24 cellular contexts compared by ENCODE assay signal in genomic region chr1:220198186-220199005, GRCh38.
DNase-seq lines count a peak whose midpoint lies in the region; ATAC-seq, FAIRE-seq and TF ChIP-seq lines count a peak whose summit lies in the region.
"Had no signal": no experiment of that assay in that cellular context is flagged by ENCODE, and none has a peak within 500 bp of the region (broad histone marks: within the 10 kb centered on the region; RNA-seq: fewer than 3 reads in every experiment).

No MANE protein-coding gene starts in this region.

- no peak overlapping the region for H3K4ac ChIP-seq in mesenchymal stem cell (ENCODE audit: low read depth in 1 of 2, low read length in 2 of 2)

- ATAC-seq in GM23338, result no peak

- H2BK120ac ChIP-seq in mesenchymal stem cell (ENCODE audit: low read depth, low read length), result no peak overlapping the region

- no peak overlapping the region for H4K8ac ChIP-seq in mesenchymal stem cell (ENCODE audit: low read length)

- no peak overlapping the region for H3K23ac ChIP-seq in mesenchymal stem cell (ENCODE audit: low read length in 2 of 2)

- in situ Hi-C loops in astrocyte of the spinal cord (cut with HindIII; ENCODE audit: low sequenced_read_pairs), result no loop called here

- no peak overlapping the region for H2BK12ac ChIP-seq in mesenchymal stem cell (ENCODE audit: low read length in 2 of 2)

- H2BK5ac ChIP-seq in mesenchymal stem cell (ENCODE audit: low read depth, low read length, poor library complexity, severe bottlenecking), result no peak overlapping the region

- WGBS in mesenchymal stem cell, result no CpG with 5 or more reads among the region's 5 CpGs

- peaks cover 24% of the 10 kb centered on the region; the same call in 2 of the 3 replicates for H3K36me3 Mint-ChIP-seq in GM23338 (ENCODE audit: low read depth)

- H3K27me3 ChIP-seq in GM23338 (ENCODE audit: insufficient read depth) (no peaks in the 10 kb centered on the region), mesenchymal stem cell (ENCODE audit: control insufficient read depth in 1 of 2, insufficient read depth in 1 of 2, low read length in 2 of 2) (no peaks in the 10 kb centered on the region), tibial artery (no peaks in the 10 kb centered on the region)

- H4K20me1 ChIP-seq in GM23338 (replicated peaks; ENCODE audit: insufficient read depth), result no peaks in the 10 kb centered on the region

- no peaks in the 10 kb centered on the region for H3K9me3 Mint-ChIP-seq in GM23338
- H3K9me3 Mint-ChIP-seq: CD4-positive, CD25-positive, alpha-beta regulatory T cell had no signal

- H3K9me3 ChIP-seq in mesenchymal stem cell (ENCODE audit: control insufficient read depth, low read length) (no peaks in the 10 kb centered on the region), tibial artery (no peaks in the 10 kb centered on the region)

- TF ChIP-seq CTCF in GM23338 (conservative IDR thresholded peaks at IDR 0.05; ENCODE audit: low read depth in 2 of 2), result no peak
- TF ChIP-seq CTCF in astrocyte of the spinal cord (IDR thresholded peaks at IDR 0.05; ENCODE audit: low read depth, low read length), result no peak
- no peak for TF ChIP-seq CTCF in tibial artery (IDR thresholded peaks at IDR 0.05)

- TF ChIP-seq POLR2A in H54 (IDR thresholded peaks at IDR 0.05; ENCODE audit: low read depth, low read length), result no peak

- FAIRE-seq in H54 (lab: Jason Lieb, UNC), result no peak
- FAIRE-seq: GM12892, GM18507 had no signal

- no peaks in the 10 kb centered on the region for H3F3A ChIP-seq in GM23338 (replicated peaks; ENCODE audit: low read depth)

- no peaks in the 10 kb centered on the region for H3K9me2 ChIP-seq in GM23338 (ENCODE audit: insufficient read depth)

- H3K4me2 ChIP-seq in GM23338 (no peak overlapping the region), mesenchymal stem cell (ENCODE audit: low read length, poor library complexity, severe bottlenecking) (no peak overlapping the region)
- H3K4me2 ChIP-seq: PC-9 had no signal

- intact Hi-C loops in tibial artery (cut with DNase I; ENCODE audit: low total_unique reads), result no loop called here

- no peak overlapping the region for H3K18ac ChIP-seq in mesenchymal stem cell (ENCODE audit: low read depth in 1 of 2, low read length in 2 of 2)

- no peak overlapping the region for H4K91ac ChIP-seq in mesenchymal stem cell (ENCODE audit: low read length)

- H3K27ac ChIP-seq in GM23338 (ENCODE audit: low read depth), result peak overlapping the region; percentile 40; the same call in 1 of the 2 replicates
- H3K27ac ChIP-seq in mesenchymal stem cell (ENCODE audit: low read length, poor library complexity, severe bottlenecking), result peak overlapping the region; percentile 61
- H3K27ac ChIP-seq in tibial artery, result no peak overlapping the region
- H3K27ac ChIP-seq: PC-9, SK-N-MC had no signal

- H3K79me2 ChIP-seq in GM23338 (replicated peaks; ENCODE audit: insufficient read depth), result no peaks in the 10 kb centered on the region

- no peak overlapping the region for H3K14ac ChIP-seq in mesenchymal stem cell (ENCODE audit: low read length in 2 of 2)

- H3K36me3 ChIP-seq in GM23338 (ENCODE audit: insufficient read depth) (peaks cover 28% of the 10 kb centered on the region), mesenchymal stem cell (ENCODE audit: control insufficient read depth in 1 of 2, insufficient read depth in 2 of 2, low read depth in 1 of 2, low read length in 2 of 2) (peaks cover 4 to 87% of the 10 kb centered on the region in 2 experiments), tibial artery (peaks cover 37 to 66% (median 54%) of the 10 kb centered on the region in 3 donors)

- H2BK15ac ChIP-seq in mesenchymal stem cell (ENCODE audit: low read depth, poor library complexity, severe bottlenecking), result no peak overlapping the region

- no peak overlapping the region for H2AFZ ChIP-seq in GM23338
- H2AFZ ChIP-seq in mesenchymal stem cell (ENCODE audit: low read depth, low read length), result no peak overlapping the region
- H2AFZ ChIP-seq: PC-9 had no signal

- no peaks in the 10 kb centered on the region for H3K27me3 Mint-ChIP-seq in GM23338 (ENCODE audit: insufficient read depth, low read depth, poor library complexity)
- H3K27me3 Mint-ChIP-seq: CD4-positive, CD25-positive, alpha-beta regulatory T cell had no signal

- no peaks in the 10 kb centered on the region for H3K4me1 Mint-ChIP-seq in GM23338

- no peak overlapping the region for H3K9ac ChIP-seq in mesenchymal stem cell (ENCODE audit: low read length)

- H3K4me1 ChIP-seq in GM23338 (ENCODE audit: insufficient read depth), result no peaks in the 10 kb centered on the region
- H3K4me1 ChIP-seq in mesenchymal stem cell (ENCODE audit: control insufficient read depth, insufficient read depth, low read depth, low read length), result no peaks in the 10 kb centered on the region
- no peaks in the 10 kb centered on the region for H3K4me1 ChIP-seq in tibial artery

- H3K27ac Mint-ChIP-seq in GM23338, result no peak overlapping the region
- H3K27ac Mint-ChIP-seq: CD4-positive, CD25-positive, alpha-beta regulatory T cell had no signal

- no peak overlapping the region for H3K4me3 ChIP-seq in GM23338
- H3K4me3 ChIP-seq in astrocyte of the spinal cord (ENCODE audit: low read depth, low read length), result no peak overlapping the region
- H3K4me3 ChIP-seq in mesenchymal stem cell (ENCODE audit: insufficient read depth in 1 of 2, low read depth in 1 of 2, low read length in 2 of 2), result no peak overlapping the region
- H3K4me3 ChIP-seq in tibial artery, result no peak overlapping the region
- H3K4me3 ChIP-seq: PC-9, SK-N-MC had no signal

- no peak overlapping the region for H2AK5ac ChIP-seq in mesenchymal stem cell (ENCODE audit: low read length, severe bottlenecking)

- no peak overlapping the region for H3K4me3 Mint-ChIP-seq in GM23338
- H3K4me3 Mint-ChIP-seq: CD4-positive, CD25-positive, alpha-beta regulatory T cell had no signal

- DNase-seq in GM23338 (ENCODE audit: low spot score) (no peak), astrocyte of the spinal cord (ENCODE audit: low read depth, low spot score) (peak; percentile 32), mesenchymal stem cell (no peak), H54 (ENCODE audit: insufficient read length, low spot score) (no peak), tibial artery (no peak), amygdala (lab: John Stamatoyannopoulos, UW) (no peak)
- no peak for DNase-seq in activated CD8-positive, alpha-beta memory T cell treated with anti-CD3 and anti-CD28 coated beads for 24 hours
- DNase-seq: CD4-positive, CD25-positive, alpha-beta regulatory T cell; COR-L47; DMS79; Karpas-422; MV-4-11; NCI-H1105 treated with DMSO at 0.1 percent for 48 hours; NCI-H1694; NCI-H2081; NCI-H2171; NCI-H345; NCI-H524 treated with DMSO at 0.1 percent for 48 hours; PC-9; RPMI8226; SHP77 had no signal

- peaks cover 8% of the 10 kb centered on the region for H3K79me1 ChIP-seq in mesenchymal stem cell (replicated peaks; ENCODE audit: low read length, poor library complexity, severe bottlenecking)

TF ChIP-seq in GM23338, 12 proteins besides CTCF, POLR2A, EP300 and RAD21:
- TF ChIP-seq CREB1 (CRISPR knock-in tag; IDR thresholded peaks at IDR 0.05; ENCODE audit: low read depth) (no peak), JUNB (IDR thresholded peaks at IDR 0.05; ENCODE audit: unreplicated experiment) (no peak), EZH2 (IDR thresholded peaks at IDR 0.05; ENCODE audit: low read depth, unreplicated experiment) (no peak)
- TF ChIP-seq, protein P1, sequence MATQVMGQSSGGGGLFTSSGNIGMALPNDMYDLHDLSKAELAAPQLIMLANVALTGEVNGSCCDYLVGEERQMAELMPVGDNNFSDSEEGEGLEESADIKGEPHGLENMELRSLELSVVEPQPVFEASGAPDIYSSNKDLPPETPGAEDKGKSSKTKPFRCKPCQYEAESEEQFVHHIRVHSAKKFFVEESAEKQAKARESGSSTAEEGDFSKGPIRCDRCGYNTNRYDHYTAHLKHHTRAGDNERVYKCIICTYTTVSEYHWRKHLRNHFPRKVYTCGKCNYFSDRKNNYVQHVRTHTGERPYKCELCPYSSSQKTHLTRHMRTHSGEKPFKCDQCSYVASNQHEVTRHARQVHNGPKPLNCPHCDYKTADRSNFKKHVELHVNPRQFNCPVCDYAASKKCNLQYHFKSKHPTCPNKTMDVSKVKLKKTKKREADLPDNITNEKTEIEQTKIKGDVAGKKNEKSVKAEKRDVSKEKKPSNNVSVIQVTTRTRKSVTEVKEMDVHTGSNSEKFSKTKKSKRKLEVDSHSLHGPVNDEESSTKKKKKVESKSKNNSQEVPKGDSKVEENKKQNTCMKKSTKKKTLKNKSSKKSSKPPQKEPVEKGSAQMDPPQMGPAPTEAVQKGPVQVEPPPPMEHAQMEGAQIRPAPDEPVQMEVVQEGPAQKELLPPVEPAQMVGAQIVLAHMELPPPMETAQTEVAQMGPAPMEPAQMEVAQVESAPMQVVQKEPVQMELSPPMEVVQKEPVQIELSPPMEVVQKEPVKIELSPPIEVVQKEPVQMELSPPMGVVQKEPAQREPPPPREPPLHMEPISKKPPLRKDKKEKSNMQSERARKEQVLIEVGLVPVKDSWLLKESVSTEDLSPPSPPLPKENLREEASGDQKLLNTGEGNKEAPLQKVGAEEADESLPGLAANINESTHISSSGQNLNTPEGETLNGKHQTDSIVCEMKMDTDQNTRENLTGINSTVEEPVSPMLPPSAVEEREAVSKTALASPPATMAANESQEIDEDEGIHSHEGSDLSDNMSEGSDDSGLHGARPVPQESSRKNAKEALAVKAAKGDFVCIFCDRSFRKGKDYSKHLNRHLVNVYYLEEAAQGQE (IDR thresholded peaks at IDR 0.05; ENCODE audit: unreplicated experiment), result no peak

Comparison
In these comparisons a context has a peak if more than half of its experiments do, and no peak if none do; other contexts are left out.
1. H3K27ac ChIP-seq: peak in GM23338 (single experiment) and mesenchymal stem cell (single experiment); none in tibial artery (0 of 2).